Comparison of ENCODE assay signal across 12 cellular contexts in genomic region chr11:26992031-26992541, GRCh38. TPM values are rescaled to one million over a fixed set of nuclear protein-coding genes. Genes with fewer than 3 reads are reported as not detected.
DNase-seq lines count a peak whose midpoint lies in the region; ATAC-seq, FAIRE-seq and TF ChIP-seq lines count a peak whose summit lies in the region.
"Had no signal": no experiment of that assay in that cellular context is flagged by ENCODE, and none has a peak within 500 bp of the region (broad histone marks: within the 10 kb centered on the region; RNA-seq: fewer than 3 reads in every experiment).

No MANE protein-coding gene starts in this region.

- WGBS in heart left ventricle, 4 donors = 61 to 81% (median 75%) methylated on average over 1 of the region's 1 CpG
- WGBS in HepG2 (ENCODE audit: low lambda C conversion rate) = 42% methylated on average over 1 of the region's 1 CpG

- TF ChIP-seq CTCF in heart left ventricle (IDR thresholded peaks at IDR 0.05) = no peak
- TF ChIP-seq CTCF in HepG2 (CRISPR knock-in tag; IDR thresholded peaks at IDR 0.05) = no peak

- intact Hi-C loops in heart left ventricle (cut with DNase I) (no loop called here), HepG2 (cut with micrococcal nuclease; ENCODE audit: unreplicated experiment) (no loop called here)

- in situ Hi-C loops in HepG2 (cut with HindIII; ENCODE audit: extremely low pct_ligation_motif_present, low pct_unique_long_range_greater_than_20kb) = no loop called here

- H3K9ac ChIP-seq in skeletal muscle satellite cell (ENCODE audit: low read depth, low read length) = no peak overlapping the region
- no peak overlapping the region for H3K9ac ChIP-seq in HepG2 (ENCODE audit: insufficient read depth, low read depth, low read length)

- TF ChIP-seq POLR2A in heart left ventricle (IDR thresholded peaks at IDR 0.05) (no peak), HepG2 (IDR thresholded peaks at IDR 0.05; ENCODE audit: insufficient read depth in 1 of 2, low read depth in 2 of 2, low read length in 2 of 2) (no peak)

- H3K27ac ChIP-seq in heart left ventricle = peak overlapping the region in 11 of 12 donors; percentile 24 to 90 (median 65)
- no peak overlapping the region for H3K27ac ChIP-seq in HepG2 (ENCODE audit: extremely low read length, insufficient read depth, low read length)

- DNase-seq in GM04504 (ENCODE audit: low read depth) = peak; percentile 76
- peak; percentile 38 for DNase-seq in astrocyte of the hippocampus (ENCODE audit: low read depth, low spot score)
- no peak for DNase-seq in heart left ventricle
- no peak for DNase-seq in HepG2 (ENCODE audit: low spot score)
- DNase-seq: CD8-positive, alpha-beta memory T cell; KG1; NCI-H82 had no signal

- ATAC-seq in heart left ventricle = peak; percentile 73 to 79 (median 75)
- ATAC-seq in HG03432 (IDR thresholded peaks at IDR 0.05; ENCODE audit: unreplicated experiment) = no peak
- no peak for ATAC-seq in HepG2
- ATAC-seq in GM18870 (IDR thresholded peaks at IDR 0.05; ENCODE audit: unreplicated experiment) = no peak
- ATAC-seq in GM21390 (IDR thresholded peaks at IDR 0.05; ENCODE audit: unreplicated experiment) = no peak

- no peak for FAIRE-seq in HepG2 (lab: Jason Lieb, UNC)
- FAIRE-seq: TTC549 had no signal

- no peak overlapping the region for H2AFZ ChIP-seq in HepG2 (ENCODE audit: low read length)

- H3K4me1 ChIP-seq in heart left ventricle = peaks cover 0 to 7% (median 0%) of the 10 kb centered on the region in 12 donors
- H3K4me1 ChIP-seq in skeletal muscle satellite cell (ENCODE audit: control insufficient read depth, insufficient read depth, low read length) = peaks cover 36% of the 10 kb centered on the region
- no peaks in the 10 kb centered on the region for H3K4me1 ChIP-seq in HepG2 (ENCODE audit: insufficient read depth, low read length)

- POLR2A ChIA-PET in HepG2 (lab: Yijun Ruan, JAX) = no interaction called here

- H3K4me3 ChIP-seq in heart left ventricle = no peak overlapping the region
- no peak overlapping the region for H3K4me3 ChIP-seq in skeletal muscle satellite cell (ENCODE audit: low read length)
- no peak overlapping the region for H3K4me3 ChIP-seq in HepG2 (replicated peaks in 1 of 3; ENCODE audit: insufficient read depth in 1 of 3, low read depth in 2 of 3, low read length in 3 of 3)

- TF ChIP-seq RAD21 in HepG2 (CRISPR knock-in tag; IDR thresholded peaks at IDR 0.05) = no peak

- H3K27me3 ChIP-seq in heart left ventricle (peaks cover 0 to 8% (median 0%) of the 10 kb centered on the region in 9 donors), skeletal muscle satellite cell (ENCODE audit: control insufficient read depth, insufficient read depth, low read length) (peaks cover 6% of the 10 kb centered on the region), HepG2 (ENCODE audit: control insufficient read depth in 1 of 2, insufficient read depth in 2 of 2, low read length in 2 of 2) (peaks cover 0 to 11% of the 10 kb centered on the region in 2 experiments; a peak in 2 of 5 replicates)

- no peaks in the 10 kb centered on the region for H3K9me3 ChIP-seq in heart left ventricle
- H3K9me3 ChIP-seq in skeletal muscle satellite cell (replicated peaks; ENCODE audit: low read length) = no peaks in the 10 kb centered on the region
- H3K9me3 ChIP-seq in HepG2 (ENCODE audit: low read length) = no peaks in the 10 kb centered on the region

- no peaks in the 10 kb centered on the region for H4K20me1 ChIP-seq in HepG2 (ENCODE audit: insufficient read depth, low read length)

- CTCF ChIA-PET in HepG2 (lab: Yijun Ruan, JAX; ENCODE audit: low intra/inter-chr PET ratio, low total read pairs) = no interaction called here

- no peaks in the 10 kb centered on the region for H3K36me3 ChIP-seq in heart left ventricle
- H3K36me3 ChIP-seq in skeletal muscle satellite cell (ENCODE audit: insufficient read depth, low read length) = no peaks in the 10 kb centered on the region
- no peaks in the 10 kb centered on the region for H3K36me3 ChIP-seq in HepG2 (replicated peaks in 1 of 2; ENCODE audit: control insufficient read depth in 1 of 2, insufficient read depth in 2 of 2, low read length in 2 of 2)

- no peaks in the 10 kb centered on the region for H3K79me2 ChIP-seq in HepG2 (ENCODE audit: insufficient read depth, low read length)

- BruUV-seq in HepG2 (replicated peaks; lab: Mats Ljungman, UMichigan) = no TSS peak

- TF ChIP-seq EP300 in HepG2 (IDR thresholded peaks at IDR 0.05; ENCODE audit: low read depth in 2 of 2, low read length in 2 of 2) (no peak), HepG2 (CRISPR knock-in tag; IDR thresholded peaks at IDR 0.05; ENCODE audit: borderline replicate concordance) (no peak)

- H3K4me2 ChIP-seq in skeletal muscle satellite cell (ENCODE audit: low read length) (peak overlapping the region; percentile 37), HepG2 (ENCODE audit: low read depth, low read length) (no peak overlapping the region)

TF ChIP-seq in HepG2, 621 proteins besides CTCF, POLR2A, EP300 and RAD21 (continues in another document):
- TF ChIP-seq HOXA5 (CRISPR knock-in tag; IDR thresholded peaks at IDR 0.05) (no peak), GABPB1 (CRISPR knock-in tag; IDR thresholded peaks at IDR 0.05) (no peak), MNT (IDR thresholded peaks at IDR 0.05) (no peak), HDAC1 (CRISPR knock-in tag; IDR thresholded peaks at IDR 0.05) (no peak), AGO1 (IDR thresholded peaks at IDR 0.05; ENCODE audit: low read depth, low read length, poor library complexity, severe bottlenecking) (no peak)

RNA-seq across cellular contexts. Expression of gene FIBIN, which starts 1.8 kb away (rescaled TPM):
- total RNA-seq in heart left ventricle = 10 to 100 TPM in 3 of 9 donors, 1 to 10 TPM in 6; 5.5 to 16.4 (median 8.3) TPM
- polyA plus RNA-seq in heart left ventricle = 1 to 10 TPM; 5.4 to 5.7 TPM
- total RNA-seq in skeletal muscle satellite cell (2012; rRNA removed) = 6.6 and 7.9 TPM in 2 replicates
- total RNA-seq in HepG2 (2016; rRNA removed; fragmentation: Illumina TruSeq; extraction: Trizol) = not detected in 2 replicates
- total RNA-seq in HepG2 (2016; cell fraction: cytosol; rRNA removed; fragmentation: Illumina TruSeq; extraction: Trizol; ENCODE audit: low read depth) = not detected in 2 replicates
- total RNA-seq in HepG2 (2016; cell fraction: insoluble cytoplasmic fraction; rRNA removed; fragmentation: Illumina TruSeq; extraction: Trizol) = not detected in 2 replicates
- not detected in 2 replicates for total RNA-seq in HepG2 (2016; cell fraction: membrane; rRNA removed; fragmentation: Illumina TruSeq; extraction: Trizol)
- total RNA-seq in HepG2 (2016; cell fraction: nucleus; rRNA removed; fragmentation: Illumina TruSeq; extraction: Trizol) = not detected in 2 replicates
- not detected in 2 replicates for polyA plus RNA-seq in HepG2 (2011; rRNA removed)
- not detected in 2 replicates for polyA plus RNA-seq in HepG2 (2011; cell fraction: cytosol; rRNA removed)
- polyA plus RNA-seq in HepG2 (2011; cell fraction: nucleus; rRNA removed) = not detected in 2 replicates
- not detected in 2 replicates for polyA plus RNA-seq in HepG2 (2012)
- not detected in 2 replicates for polyA plus RNA-seq in HepG2 (2016; cell fraction: cytosol; fragmentation: Illumina TruSeq; extraction: Trizol; ENCODE audit: low read depth)
- polyA plus RNA-seq in HepG2 (2016; cell fraction: insoluble cytoplasmic fraction; fragmentation: Illumina TruSeq; extraction: Trizol; ENCODE audit: low read depth) = not detected in 2 replicates
- not detected in 2 replicates for polyA plus RNA-seq in HepG2 (2016; cell fraction: membrane; fragmentation: Illumina TruSeq; extraction: Trizol; ENCODE audit: low read depth)
- polyA plus RNA-seq in HepG2 (2016; cell fraction: nucleus; fragmentation: Illumina TruSeq; extraction: Trizol; ENCODE audit: insufficient read depth, low read depth) = not detected in 2 replicates
- polyA minus RNA-seq in HepG2 (2011; rRNA and poly(A)+ RNA removed; ENCODE audit: low replicate concordance) = not detected in 2 replicates
- not detected in 2 replicates for polyA minus RNA-seq in HepG2 (2011; cell fraction: cytosol; rRNA and poly(A)+ RNA removed)
- not detected in 2 replicates for polyA minus RNA-seq in HepG2 (2011; cell fraction: nucleus; rRNA and poly(A)+ RNA removed)
- total RNA-seq: CD8-positive, alpha-beta memory T cell had no signal
- polyA plus RNA-seq: CD8-positive, alpha-beta memory T cell had no signal

RNA-seq across cellular contexts. Expression of gene BBOX1, which starts 48.5 kb away (rescaled TPM):
- total RNA-seq in heart left ventricle (under 1 TPM in 1 of 9 donors, not detected in 8; 0.18 TPM), HepG2 (2016; rRNA removed; fragmentation: Illumina TruSeq; extraction: Trizol) (not detected in 2 replicates)
- polyA plus RNA-seq in heart left ventricle (not detected), HepG2 (2011; rRNA removed) (not detected in 2 replicates)
- 0.22 TPM in 1 of 2 replicates, not detected in the other for total RNA-seq in skeletal muscle satellite cell (2012; rRNA removed)
- not detected in 2 replicates for total RNA-seq in HepG2 (2016; cell fraction: cytosol; rRNA removed; fragmentation: Illumina TruSeq; extraction: Trizol; ENCODE audit: low read depth)
- total RNA-seq in HepG2 (2016; cell fraction: insoluble cytoplasmic fraction; rRNA removed; fragmentation: Illumina TruSeq; extraction: Trizol) = not detected in 2 replicates
- total RNA-seq in HepG2 (2016; cell fraction: membrane; rRNA removed; fragmentation: Illumina TruSeq; extraction: Trizol) = not detected in 2 replicates
- not detected in 2 replicates for total RNA-seq in HepG2 (2016; cell fraction: nucleus; rRNA removed; fragmentation: Illumina TruSeq; extraction: Trizol)
- polyA plus RNA-seq in HepG2 (2011; cell fraction: cytosol; rRNA removed) = not detected in 2 replicates
- polyA plus RNA-seq in HepG2 (2011; cell fraction: nucleus; rRNA removed) = not detected in 2 replicates
- not detected in 2 replicates for polyA plus RNA-seq in HepG2 (2012)
- polyA plus RNA-seq in HepG2 (2016; cell fraction: cytosol; fragmentation: Illumina TruSeq; extraction: Trizol; ENCODE audit: low read depth) = not detected in 2 replicates
- polyA plus RNA-seq in HepG2 (2016; cell fraction: insoluble cytoplasmic fraction; fragmentation: Illumina TruSeq; extraction: Trizol; ENCODE audit: low read depth) = not detected in 2 replicates
- not detected in 2 replicates for polyA plus RNA-seq in HepG2 (2016; cell fraction: membrane; fragmentation: Illumina TruSeq; extraction: Trizol; ENCODE audit: low read depth)
- not detected in 2 replicates for polyA plus RNA-seq in HepG2 (2016; cell fraction: nucleus; fragmentation: Illumina TruSeq; extraction: Trizol; ENCODE audit: insufficient read depth, low read depth)
- polyA minus RNA-seq in HepG2 (2011; rRNA and poly(A)+ RNA removed; ENCODE audit: low replicate concordance) = not detected in 2 replicates
- polyA minus RNA-seq in HepG2 (2011; cell fraction: cytosol; rRNA and poly(A)+ RNA removed) = not detected in 2 replicates
- not detected in 2 replicates for polyA minus RNA-seq in HepG2 (2011; cell fraction: nucleus; rRNA and poly(A)+ RNA removed)
- total RNA-seq: CD8-positive, alpha-beta memory T cell had no signal
- polyA plus RNA-seq: CD8-positive, alpha-beta memory T cell had no signal

Comparison
In these comparisons a context has a peak if more than half of its experiments do, and no peak if none do; other contexts are left out.
1. DNase-seq: peak in GM04504 (single experiment) and astrocyte of the hippocampus (single experiment); none in heart left ventricle (0 of 5) and HepG2 (single experiment).
2. ATAC-seq: peak in heart left ventricle (4 of 4); none in HG03432 (single experiment), HepG2 (single experiment), GM18870 (single experiment) and GM21390 (single experiment).